ENCODE assay signal across 9 cellular contexts in the genomic region with DNA sequence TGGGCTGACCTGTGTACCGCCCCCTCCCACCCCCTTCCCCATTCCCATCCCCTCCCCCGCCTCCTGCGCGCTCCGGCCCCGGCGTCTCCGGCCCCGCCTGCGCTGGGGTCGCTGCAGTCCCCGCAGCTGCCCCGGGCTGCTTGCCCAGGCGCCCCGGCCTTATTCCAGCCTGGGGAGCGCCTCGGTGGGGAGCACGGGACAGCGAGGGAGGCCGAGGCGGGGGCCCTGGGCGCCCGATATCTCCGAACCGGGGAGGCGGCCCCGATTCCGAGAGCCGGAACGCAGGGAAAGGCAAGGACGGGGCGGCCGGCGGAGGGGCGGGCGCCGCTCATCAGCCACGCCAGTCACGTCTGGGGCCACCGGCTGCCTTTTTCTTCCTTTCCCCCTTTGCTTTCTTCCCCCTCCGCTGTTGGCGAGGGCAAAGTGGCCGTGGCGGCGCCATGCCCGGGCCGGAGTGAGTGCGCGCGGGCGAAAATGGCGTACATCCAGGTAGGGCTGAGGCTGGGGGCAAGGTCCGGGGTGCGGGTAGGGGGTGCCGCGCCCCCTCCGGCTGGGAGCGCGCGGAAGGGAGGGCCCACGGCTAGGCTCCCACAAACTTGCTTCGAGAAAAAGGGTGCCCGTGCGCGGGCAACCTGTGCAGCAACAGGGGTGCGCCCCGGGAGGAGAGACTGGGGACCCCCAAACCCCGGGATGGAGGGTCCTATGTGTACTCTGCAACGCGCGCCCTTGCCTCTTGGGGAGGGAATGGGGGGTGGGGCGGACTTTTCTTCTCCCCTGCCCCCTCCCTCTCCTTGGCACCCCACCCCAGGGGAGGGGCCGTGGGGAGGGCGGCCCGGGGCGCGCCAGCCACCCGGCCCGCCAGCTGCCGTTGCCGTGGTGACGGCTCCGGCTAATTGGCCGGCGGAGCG. TPM values are rescaled to one million over a fixed set of nuclear protein-coding genes. Genes with fewer than 3 reads are reported as not detected.
DNase-seq lines count a peak whose midpoint lies in the region; ATAC-seq and TF ChIP-seq lines count a peak whose summit lies in the region.
"Had no signal": no experiment of that assay in that cellular context is flagged by ENCODE, and none has a peak within 500 bp of the region (broad histone marks: within the 10 kb centered on the region; RNA-seq: fewer than 3 reads in every experiment).

A gene with protein sequence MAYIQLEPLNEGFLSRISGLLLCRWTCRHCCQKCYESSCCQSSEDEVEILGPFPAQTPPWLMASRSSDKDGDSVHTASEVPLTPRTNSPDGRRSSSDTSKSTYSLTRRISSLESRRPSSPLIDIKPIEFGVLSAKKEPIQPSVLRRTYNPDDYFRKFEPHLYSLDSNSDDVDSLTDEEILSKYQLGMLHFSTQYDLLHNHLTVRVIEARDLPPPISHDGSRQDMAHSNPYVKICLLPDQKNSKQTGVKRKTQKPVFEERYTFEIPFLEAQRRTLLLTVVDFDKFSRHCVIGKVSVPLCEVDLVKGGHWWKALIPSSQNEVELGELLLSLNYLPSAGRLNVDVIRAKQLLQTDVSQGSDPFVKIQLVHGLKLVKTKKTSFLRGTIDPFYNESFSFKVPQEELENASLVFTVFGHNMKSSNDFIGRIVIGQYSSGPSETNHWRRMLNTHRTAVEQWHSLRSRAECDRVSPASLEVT (plus strand): TSS at position 68 of the 908 bp plus-strand sequence. CDS start 407 bp downstream, at position 475.

- H3K27me3 ChIP-seq in SK-N-SH (ENCODE audit: insufficient read depth) (peaks cover 15% of the 10 kb centered on the region), cardiac muscle cell (peaks cover 33% of the 10 kb centered on the region), rectal smooth muscle tissue (ENCODE audit: control insufficient read depth, insufficient read depth, low read length) (peaks cover 2% of the 10 kb centered on the region), osteoblast (ENCODE audit: insufficient read depth, low read length) (peaks cover 35% of the 10 kb centered on the region)

- peaks cover 19% of the 10 kb centered on the region for H3K27me3 Mint-ChIP-seq in activated naive CD8-positive, alpha-beta T cell treated with anti-CD3 and anti-CD28 coated beads, Interleukin-2, amount 50 U/mL, for 24 hours
- H3K27me3 Mint-ChIP-seq in activated naive CD8-positive, alpha-beta T cell treated with anti-CD3 and anti-CD28 coated beads for 36 hours = peaks cover 26% of the 10 kb centered on the region

- H3K36me3 Mint-ChIP-seq in activated naive CD8-positive, alpha-beta T cell treated with anti-CD3 and anti-CD28 coated beads, Interleukin-2, amount 50 U/mL, for 24 hours (ENCODE audit: low read depth) = no peaks in the 10 kb centered on the region
- H3K36me3 Mint-ChIP-seq in activated naive CD8-positive, alpha-beta T cell treated with anti-CD3 and anti-CD28 coated beads for 36 hours = no peaks in the 10 kb centered on the region
- H3K36me3 Mint-ChIP-seq: activated naive CD8-positive, alpha-beta T cell had no signal

- H3K79me2 ChIP-seq in SK-N-SH (ENCODE audit: insufficient read depth) (no peaks in the 10 kb centered on the region), osteoblast (ENCODE audit: insufficient read depth, low read length) (no peaks in the 10 kb centered on the region)

- no peaks in the 10 kb centered on the region for H4K20me1 ChIP-seq in SK-N-SH (ENCODE audit: insufficient read depth)
- no peaks in the 10 kb centered on the region for H4K20me1 ChIP-seq in osteoblast (ENCODE audit: insufficient read depth, low read length)

- peak; percentile 2 for DNase-seq in activated naive CD8-positive, alpha-beta T cell treated with anti-CD3 and anti-CD28 coated beads, Interleukin-2, amount 50 U/mL, for 24 hours
- DNase-seq in activated naive CD8-positive, alpha-beta T cell treated with anti-CD3 and anti-CD28 coated beads for 36 hours = no peak
- DNase-seq in SK-N-SH = peak; percentile 88
- peak in 1 of 2 donors; percentile 35 for DNase-seq in cardiac muscle cell (ENCODE audit: low read depth in 1 of 2, low spot score in 1 of 2)
- no peak for DNase-seq in stimulated activated CD4-positive, alpha-beta T cell treated with anti-CD3 and anti-CD28 coated beads, Interleukin-2, amount 100 ng/mL, for 48 hours
- DNase-seq in occipital lobe (lab: John Stamatoyannopoulos, UW) = no peak
- no peak for DNase-seq in osteoblast (ENCODE audit: insufficient read length, low spot score, missing footprints)

- ATAC-seq in activated naive CD8-positive, alpha-beta T cell treated with anti-CD3 and anti-CD28 coated beads, Interleukin-2, amount 50 U/mL, for 24 hours = no peak

- no peak within 1 kb of the TSS for H3K9ac ChIP-seq in SK-N-SH
- no peak within 1 kb of the TSS for H3K9ac ChIP-seq in rectal smooth muscle tissue (ENCODE audit: low read length)

- no peaks in the 10 kb centered on the region for H3K36me3 ChIP-seq in SK-N-SH (replicated peaks in 1 of 2; ENCODE audit: control insufficient read depth in 1 of 2, insufficient read depth in 2 of 2, low read length in 1 of 2)
- no peaks in the 10 kb centered on the region for H3K36me3 ChIP-seq in cardiac muscle cell
- H3K36me3 ChIP-seq in rectal smooth muscle tissue (ENCODE audit: control insufficient read depth, insufficient read depth, low read length) = no peaks in the 10 kb centered on the region
- no peaks in the 10 kb centered on the region for H3K36me3 ChIP-seq in osteoblast (ENCODE audit: insufficient read depth, low read length)

- TF ChIP-seq RAD21 in SK-N-SH (IDR thresholded peaks at IDR 0.05; ENCODE audit: low read length) = no peak

- no peaks in the 10 kb centered on the region for H3K9me2 ChIP-seq in SK-N-SH

- POLR2A ChIA-PET in SK-N-SH (lab: Yijun Ruan, JAX) = no interaction called here

- H3K27ac Mint-ChIP-seq in activated naive CD8-positive, alpha-beta T cell treated with anti-CD3 and anti-CD28 coated beads, Interleukin-2, amount 50 U/mL, for 24 hours = no peak within 1 kb of the TSS
- no peak within 1 kb of the TSS for H3K27ac Mint-ChIP-seq in activated naive CD8-positive, alpha-beta T cell treated with anti-CD3 and anti-CD28 coated beads for 36 hours
- H3K27ac Mint-ChIP-seq: activated naive CD8-positive, alpha-beta T cell had no signal

- no peaks in the 10 kb centered on the region for H3F3A ChIP-seq in SK-N-SH (replicated peaks; ENCODE audit: insufficient read depth)

- H3K27ac ChIP-seq in SK-N-SH (ENCODE audit: low read depth in 2 of 2, low read length in 1 of 2) (peak within 1 kb of the TSS in 1 of 2 experiments; percentile 62; a peak in 1 of 4 replicates), cardiac muscle cell (no peak within 1 kb of the TSS), rectal smooth muscle tissue (ENCODE audit: low read depth, low read length) (no peak within 1 kb of the TSS), osteoblast (ENCODE audit: low read depth, low read length) (no peak within 1 kb of the TSS)

- H3K4me1 Mint-ChIP-seq in activated naive CD8-positive, alpha-beta T cell treated with anti-CD3 and anti-CD28 coated beads, Interleukin-2, amount 50 U/mL, for 24 hours = no peaks in the 10 kb centered on the region
- H3K4me1 Mint-ChIP-seq in activated naive CD8-positive, alpha-beta T cell treated with anti-CD3 and anti-CD28 coated beads for 36 hours = no peaks in the 10 kb centered on the region

- 2% methylated on average over 25 of the region's 86 CpGs for WGBS in SK-N-SH (ENCODE audit: low lambda C conversion rate)

- peak within 1 kb of the TSS; percentile 55; the same call in 1 of the 2 replicates for H3K4me2 ChIP-seq in SK-N-SH
- H3K4me2 ChIP-seq in osteoblast (ENCODE audit: insufficient read depth, low read length) = no peak within 1 kb of the TSS

- peak within 1 kb of the TSS; percentile 50 to 56 for H3K4me3 ChIP-seq in SK-N-SH (ENCODE audit: low read depth in 2 of 2, low read length in 1 of 2)
- peak within 1 kb of the TSS; percentile 52 for H3K4me3 ChIP-seq in cardiac muscle cell
- peak within 1 kb of the TSS; percentile 67 for H3K4me3 ChIP-seq in rectal smooth muscle tissue (ENCODE audit: low read length)
- H3K4me3 ChIP-seq in osteoblast (ENCODE audit: insufficient read depth, low read length) = no peak within 1 kb of the TSS

- CTCF ChIA-PET in SK-N-SH (lab: Yijun Ruan, JAX) = interaction anchor here (0.9 to 4.6 kb wide), 7 partner anchors 11 to 334 kb away, joined by 3 to 31 read pairs (median 3); no protein-coding TSS in a partner anchor

- TF ChIP-seq CTCF in SK-N-SH (IDR thresholded peaks at IDR 0.05) (no peak), cardiac muscle cell (IDR thresholded peaks at IDR 0.05; ENCODE audit: low read depth, low read length) (no peak), osteoblast (IDR thresholded peaks at IDR 0.05; ENCODE audit: extremely low read depth, low read depth, low read length) (no peak)

- H3K9me3 ChIP-seq in SK-N-SH = no peaks in the 10 kb centered on the region
- H3K9me3 ChIP-seq in cardiac muscle cell (ENCODE audit: low read depth) = no peaks in the 10 kb centered on the region
- H3K9me3 ChIP-seq in osteoblast (ENCODE audit: low read depth, low read length) = no peaks in the 10 kb centered on the region

- TF ChIP-seq EP300 in SK-N-SH (IDR thresholded peaks at IDR 0.05; ENCODE audit: borderline replicate concordance in 1 of 2, low read depth in 1 of 2, low read length in 1 of 2) = no peak

- H2AFZ ChIP-seq in SK-N-SH (ENCODE audit: low read depth) = no peak within 1 kb of the TSS
- H2AFZ ChIP-seq in osteoblast (ENCODE audit: low read length) = no peak within 1 kb of the TSS

- peaks cover 1% of the 10 kb centered on the region for H3K9me3 Mint-ChIP-seq in activated naive CD8-positive, alpha-beta T cell treated with anti-CD3 and anti-CD28 coated beads, Interleukin-2, amount 50 U/mL, for 24 hours
- peaks cover 1% of the 10 kb centered on the region for H3K9me3 Mint-ChIP-seq in activated naive CD8-positive, alpha-beta T cell treated with anti-CD3 and anti-CD28 coated beads for 36 hours

- H3K4me1 ChIP-seq in SK-N-SH (ENCODE audit: control insufficient read depth in 1 of 2, insufficient read depth in 2 of 2, low read depth in 1 of 2, low read length in 1 of 2) (peaks cover 0 to 7% of the 10 kb centered on the region in 2 experiments; a peak in 1 of 4 replicates), cardiac muscle cell (ENCODE audit: low read depth) (no peaks in the 10 kb centered on the region), rectal smooth muscle tissue (ENCODE audit: control insufficient read depth, insufficient read depth, low read length) (no peaks in the 10 kb centered on the region), osteoblast (ENCODE audit: insufficient read depth, low read length) (no peaks in the 10 kb centered on the region)

- no peak within 1 kb of the TSS for H3K4me3 Mint-ChIP-seq in activated naive CD8-positive, alpha-beta T cell treated with anti-CD3 and anti-CD28 coated beads, Interleukin-2, amount 50 U/mL, for 24 hours
- no peak within 1 kb of the TSS for H3K4me3 Mint-ChIP-seq in activated naive CD8-positive, alpha-beta T cell treated with anti-CD3 and anti-CD28 coated beads for 36 hours
- H3K4me3 Mint-ChIP-seq: activated naive CD8-positive, alpha-beta T cell had no signal

RNA-seq across cellular contexts. Expression of the gene that starts here (rescaled TPM):
- total RNA-seq in activated naive CD8-positive, alpha-beta T cell treated with anti-CD3 and anti-CD28 coated beads for 36 hours = under 1 TPM in 1 of 2 experiments, not detected in 1; 0.14 TPM
- polyA plus RNA-seq in SK-N-SH (2012; rRNA removed) (0.21 and 0.39 TPM in 2 replicates), cardiac muscle cell (0.32 and 0.70 TPM in 2 replicates)
- polyA plus RNA-seq in SK-N-SH (2012; cell fraction: cytosol; rRNA removed) = 0.23 and 0.33 TPM in 2 replicates
- 0.50 and 0.66 TPM in 2 replicates for polyA plus RNA-seq in SK-N-SH (2012; cell fraction: nucleus; rRNA removed)
- total RNA-seq in cardiac muscle cell (1.0 and 1.5 TPM in 2 replicates), occipital lobe (6.2 TPM), osteoblast (under 0.01 and 0.29 TPM in 2 replicates)

Comparison
In these comparisons a context has a peak if more than half of its experiments do, and no peak if none do; other contexts are left out.
1. Peak in DNase-seq, H3K4me3 ChIP-seq and H3K4me2 ChIP-seq in SK-N-SH; RNA of the gene not detected or under 1 TPM.